ENCODE assay signal across 8 cellular contexts in genomic region chr19:3557461-3558248, GRCh38. TPM values are rescaled to one million over a fixed set of nuclear protein-coding genes. Genes with fewer than 3 reads are reported as not detected.
A peak's percentile ranks its signal among the peaks of the same experiment; 100 is the strongest.
DNase-seq lines count a peak whose midpoint lies in the region; ATAC-seq and FAIRE-seq lines count a peak whose summit lies in the region.

Gene MFSD12 (minus strand): TSS chr19:3557586. CDS start chr19:3557403, 183 bp downstream.

- H3K36me3 Mint-ChIP-seq in T-helper 1 cell treated with Interleukin-12 subunit alpha and Interleukin-12 subunit beta and Interleukin-4 antibody, amounts not matched to agents 30 μg/mL and 1 μg/mL, for 36 hours (ENCODE audit: low read depth) = peaks cover 6% of the 10 kb centered on the region

- DNase-seq in NCI-H146 treated with DMSO at 0.1 percent for 48 hours (lab: John Stamatoyannopoulos, UW; ENCODE audit: unreplicated experiment) (peak; percentile 71), amniotic stem cell (lab: John Stamatoyannopoulos, UW) (peak; percentile 86), left ventricle myocardium superior (peak; percentile 97), pulmonary artery endothelial cell (ENCODE audit: low read depth, low spot score) (peak; percentile 71), urothelium cell line (ENCODE audit: low spot score) (peak; percentile 95)

- peak within 1 kb of the TSS; percentile 99 for H3K4me3 Mint-ChIP-seq in T-helper 1 cell treated with Interleukin-12 subunit alpha and Interleukin-12 subunit beta and Interleukin-4 antibody, amounts not matched to agents 30 μg/mL and 1 μg/mL, for 36 hours

- peak within 1 kb of the TSS; percentile 95 for H3K27ac Mint-ChIP-seq in T-helper 1 cell treated with Interleukin-12 subunit alpha and Interleukin-12 subunit beta and Interleukin-4 antibody, amounts not matched to agents 30 μg/mL and 1 μg/mL, for 36 hours

- no peaks in the 10 kb centered on the region for H3K9me3 Mint-ChIP-seq in T-helper 1 cell treated with Interleukin-12 subunit alpha and Interleukin-12 subunit beta and Interleukin-4 antibody, amounts not matched to agents 30 μg/mL and 1 μg/mL, for 36 hours

- ATAC-seq in GM18498 (IDR thresholded peaks at IDR 0.05; ENCODE audit: unreplicated experiment) (peak; percentile 90), HG02884 (IDR thresholded peaks at IDR 0.05; ENCODE audit: unreplicated experiment) (peak; percentile 60), left ventricle myocardium superior (peak; percentile 98)

- intact Hi-C loops in left ventricle myocardium superior (cut with micrococcal nuclease) = no loop called here

- H3K4me1 Mint-ChIP-seq in T-helper 1 cell treated with Interleukin-12 subunit alpha and Interleukin-12 subunit beta and Interleukin-4 antibody, amounts not matched to agents 30 μg/mL and 1 μg/mL, for 36 hours (ENCODE audit: low read depth) = peaks cover 34% of the 10 kb centered on the region

- H3K27me3 Mint-ChIP-seq in T-helper 1 cell treated with Interleukin-12 subunit alpha and Interleukin-12 subunit beta and Interleukin-4 antibody, amounts not matched to agents 30 μg/mL and 1 μg/mL, for 36 hours (ENCODE audit: low read depth) = no peaks in the 10 kb centered on the region

- FAIRE-seq in urothelium cell line (lab: Jason Lieb, UNC) = no peak

RNA-seq across cellular contexts. Expression of gene MFSD12, which starts in this region (rescaled TPM):
- 21.8 TPM for total RNA-seq in left ventricle myocardium superior
- total RNA-seq in pulmonary artery endothelial cell = 65.7 and 72.8 TPM in 2 replicates

Comparison
In these comparisons a context has a peak if more than half of its experiments do, and no peak if none do; other contexts are left out.
1. Peak in every context shown above with its lines: DNase-seq and ATAC-seq.